Comparison of ENCODE assay signal across 8 cellular contexts in the genomic region with DNA sequence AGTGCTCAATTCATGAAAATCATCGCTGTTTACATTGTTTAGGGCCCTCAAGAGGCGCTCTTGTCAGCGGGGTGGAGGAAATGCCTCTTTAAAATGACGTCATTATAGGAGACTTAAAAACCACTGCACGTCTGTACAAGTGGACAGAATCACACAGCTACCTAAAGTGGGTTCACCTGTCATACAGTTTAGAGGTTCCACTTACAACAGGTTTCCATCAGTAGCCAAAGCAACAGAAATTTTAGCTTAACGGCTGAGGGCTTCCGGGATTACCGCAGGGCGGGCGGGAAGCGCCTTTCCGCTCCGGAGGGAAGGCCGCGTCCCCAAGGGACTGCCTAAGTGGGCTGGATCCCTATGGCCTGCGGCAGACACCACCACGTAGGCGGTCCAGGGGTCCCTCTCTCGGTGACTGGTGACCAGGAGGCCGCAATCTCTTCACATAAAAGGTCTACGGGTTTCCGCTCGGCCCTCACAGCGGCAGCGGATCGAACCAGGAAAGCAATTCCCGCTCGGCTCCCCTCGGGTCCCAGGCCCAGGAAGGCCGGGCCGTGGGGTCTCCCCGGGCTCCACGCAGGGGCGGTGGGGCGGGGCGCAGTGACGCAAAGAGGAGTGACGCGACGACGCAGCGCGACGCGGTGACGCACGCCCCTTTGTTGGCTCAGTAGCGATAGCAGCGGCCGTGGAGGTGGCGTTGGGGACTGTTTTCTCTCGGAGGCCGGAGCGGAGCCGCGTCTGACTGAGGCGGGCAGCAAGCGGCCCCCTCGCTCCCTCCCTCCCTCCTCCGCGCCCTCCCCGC. TPM values are rescaled to one million over a fixed set of nuclear protein-coding genes. Genes with fewer than 3 reads are reported as not detected.
DNase-seq lines count a peak whose midpoint lies in the region; ATAC-seq and TF ChIP-seq lines count a peak whose summit lies in the region.

A gene with protein sequence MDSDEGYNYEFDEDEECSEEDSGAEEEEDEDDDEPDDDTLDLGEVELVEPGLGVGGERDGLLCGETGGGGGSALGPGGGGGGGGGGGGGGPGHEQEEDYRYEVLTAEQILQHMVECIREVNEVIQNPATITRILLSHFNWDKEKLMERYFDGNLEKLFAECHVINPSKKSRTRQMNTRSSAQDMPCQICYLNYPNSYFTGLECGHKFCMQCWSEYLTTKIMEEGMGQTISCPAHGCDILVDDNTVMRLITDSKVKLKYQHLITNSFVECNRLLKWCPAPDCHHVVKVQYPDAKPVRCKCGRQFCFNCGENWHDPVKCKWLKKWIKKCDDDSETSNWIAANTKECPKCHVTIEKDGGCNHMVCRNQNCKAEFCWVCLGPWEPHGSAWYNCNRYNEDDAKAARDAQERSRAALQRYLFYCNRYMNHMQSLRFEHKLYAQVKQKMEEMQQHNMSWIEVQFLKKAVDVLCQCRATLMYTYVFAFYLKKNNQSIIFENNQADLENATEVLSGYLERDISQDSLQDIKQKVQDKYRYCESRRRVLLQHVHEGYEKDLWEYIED (plus strand): TSS at position 661 of the 796 bp plus-strand sequence. CDS start 310 bp downstream, outside the sequence.

- H3K27me3 Mint-ChIP-seq in GM23338 (ENCODE audit: insufficient read depth, low read depth, poor library complexity) (peaks cover 2% of the 10 kb centered on the region), nephron (ENCODE audit: low read depth) (no peaks in the 10 kb centered on the region)
- no peaks in the 10 kb centered on the region for H3K27me3 Mint-ChIP-seq in stimulated activated naive CD8-positive, alpha-beta T cell treated with anti-CD3 and anti-CD28 coated beads, Interleukin-15, Interleukin-2, amounts not matched to agents 100 ng/mL and 50 ng/mL, for 24 hours

- H3K4me3 Mint-ChIP-seq in GM23338 (peak within 1 kb of the TSS; percentile 99), nephron (peak within 1 kb of the TSS; percentile 96 to 97 (median 97))
- peak within 1 kb of the TSS; percentile 96 for H3K4me3 Mint-ChIP-seq in stimulated activated naive CD8-positive, alpha-beta T cell treated with anti-CD3 and anti-CD28 coated beads, Interleukin-15, Interleukin-2, amounts not matched to agents 100 ng/mL and 50 ng/mL, for 24 hours

- DNase-seq in ELF-1 (ENCODE audit: low read depth, low spot score) = peak; percentile 98
- peak; percentile 97 for DNase-seq in GM23338 (ENCODE audit: low spot score)
- DNase-seq in RPMI8226 = peak; percentile 99
- peak; percentile 94 for DNase-seq in activated T-helper 9 cell treated with anti-CD3 and anti-CD28 coated beads, Interleukin-2, amount 50 U/mL, for 16 hours (ENCODE audit: low read depth)
- peak; percentile 97 for DNase-seq in fibroblast of pulmonary artery (ENCODE audit: low read depth)

- peaks cover 32% of the 10 kb centered on the region for H3K36me3 Mint-ChIP-seq in GM23338 (ENCODE audit: low read depth)
- peaks cover 29% of the 10 kb centered on the region for H3K36me3 Mint-ChIP-seq in nephron (ENCODE audit: low read depth)
- peaks cover 28% of the 10 kb centered on the region for H3K36me3 Mint-ChIP-seq in stimulated activated naive CD8-positive, alpha-beta T cell treated with anti-CD3 and anti-CD28 coated beads, Interleukin-15, Interleukin-2, amounts not matched to agents 100 ng/mL and 50 ng/mL, for 24 hours (ENCODE audit: low read depth)

- peaks cover 46% of the 10 kb centered on the region for H3K79me2 ChIP-seq in GM23338 (replicated peaks; ENCODE audit: insufficient read depth)

- H3K4me1 ChIP-seq in GM23338 (ENCODE audit: insufficient read depth) = peaks cover 18% of the 10 kb centered on the region; the same call in 1 of the 2 replicates

- H3K27ac Mint-ChIP-seq in GM23338 (peak within 1 kb of the TSS; percentile 97), nephron (peak within 1 kb of the TSS; percentile 100)
- peak within 1 kb of the TSS; percentile 98 for H3K27ac Mint-ChIP-seq in stimulated activated naive CD8-positive, alpha-beta T cell treated with anti-CD3 and anti-CD28 coated beads, Interleukin-15, Interleukin-2, amounts not matched to agents 100 ng/mL and 50 ng/mL, for 24 hours

- no peaks in the 10 kb centered on the region for H3K9me2 ChIP-seq in GM23338 (ENCODE audit: insufficient read depth)

- H3K27me3 ChIP-seq in GM23338 (ENCODE audit: insufficient read depth) = no peaks in the 10 kb centered on the region

- H3F3A ChIP-seq in GM23338 (replicated peaks; ENCODE audit: low read depth) = 0 out of 2 replicates have a peak, but pooled peaks cover 4% of the 10 kb centered on the region

- TF ChIP-seq CTCF in GM23338 (conservative IDR thresholded peaks at IDR 0.05; ENCODE audit: low read depth in 2 of 2) = no peak; a peak in 1 of 4 replicates
- peak; percentile 38; the same call in 1 of the 2 replicates for TF ChIP-seq CTCF in LNCAP (IDR thresholded peaks at IDR 0.05)
- TF ChIP-seq CTCF in fibroblast of pulmonary artery (IDR thresholded peaks at IDR 0.05; ENCODE audit: low read length, missing control alignments) = peak; percentile 49
- TF ChIP-seq CTCF in nephron (IDR thresholded peaks at IDR 0.05; ENCODE audit: unreplicated experiment in 3 of 3) = peak in 2 of 3 experiments; percentile 5 to 25

- 0 out of 2 replicates have a peak, but pooled peaks cover under 1% of the 10 kb centered on the region for H3K36me3 ChIP-seq in GM23338 (ENCODE audit: insufficient read depth)

- peak within 1 kb of the TSS; percentile 98 for H3K27ac ChIP-seq in GM23338 (ENCODE audit: low read depth)

- ATAC-seq in GM23338 = peak; percentile 81

- H3K9me3 Mint-ChIP-seq in GM23338 = no peaks in the 10 kb centered on the region
- H3K9me3 Mint-ChIP-seq in nephron = no peaks in the 10 kb centered on the region
- H3K9me3 Mint-ChIP-seq in stimulated activated naive CD8-positive, alpha-beta T cell treated with anti-CD3 and anti-CD28 coated beads, Interleukin-15, Interleukin-2, amounts not matched to agents 100 ng/mL and 50 ng/mL, for 24 hours = no peaks in the 10 kb centered on the region

- H3K4me3 ChIP-seq in GM23338 (peak within 1 kb of the TSS; percentile 97), fibroblast of pulmonary artery (replicated peaks; ENCODE audit: low read depth, low read length) (peak within 1 kb of the TSS; percentile 77)

- H2AFZ ChIP-seq in GM23338 = peak within 1 kb of the TSS; percentile 72

- H3K4me2 ChIP-seq in GM23338 = peak within 1 kb of the TSS; percentile 86

- H3K4me1 Mint-ChIP-seq in GM23338 = peaks cover 18% of the 10 kb centered on the region
- H3K4me1 Mint-ChIP-seq in nephron = peaks cover 34% of the 10 kb centered on the region
- H3K4me1 Mint-ChIP-seq in stimulated activated naive CD8-positive, alpha-beta T cell treated with anti-CD3 and anti-CD28 coated beads, Interleukin-15, Interleukin-2, amounts not matched to agents 100 ng/mL and 50 ng/mL, for 24 hours (ENCODE audit: low read depth) = peaks cover 48% of the 10 kb centered on the region

- H4K20me1 ChIP-seq in GM23338 (replicated peaks; ENCODE audit: insufficient read depth) = peaks cover 32% of the 10 kb centered on the region

TF ChIP-seq in GM23338, 12 proteins besides CTCF, POLR2A, EP300 and RAD21:
- TF ChIP-seq EZH2phosphoT487 (IDR thresholded peaks at IDR 0.05; ENCODE audit: unreplicated experiment) (no peak), CREB1 (CRISPR knock-in tag; IDR thresholded peaks at IDR 0.05; ENCODE audit: low read depth) (peak; percentile 97), POLR2AphosphoS5 (IDR thresholded peaks at IDR 0.05; ENCODE audit: low read depth) (peak; percentile 96)
- TF ChIP-seq, protein P1, sequence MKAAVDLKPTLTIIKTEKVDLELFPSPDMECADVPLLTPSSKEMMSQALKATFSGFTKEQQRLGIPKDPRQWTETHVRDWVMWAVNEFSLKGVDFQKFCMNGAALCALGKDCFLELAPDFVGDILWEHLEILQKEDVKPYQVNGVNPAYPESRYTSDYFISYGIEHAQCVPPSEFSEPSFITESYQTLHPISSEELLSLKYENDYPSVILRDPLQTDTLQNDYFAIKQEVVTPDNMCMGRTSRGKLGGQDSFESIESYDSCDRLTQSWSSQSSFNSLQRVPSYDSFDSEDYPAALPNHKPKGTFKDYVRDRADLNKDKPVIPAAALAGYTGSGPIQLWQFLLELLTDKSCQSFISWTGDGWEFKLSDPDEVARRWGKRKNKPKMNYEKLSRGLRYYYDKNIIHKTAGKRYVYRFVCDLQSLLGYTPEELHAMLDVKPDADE (IDR thresholded peaks at IDR 0.05) = peak; percentile 42; the same call in 1 of the 2 replicates
TF ChIP-seq in GM23338: peak in this region for 3.

RNA-seq across cellular contexts. Expression of the gene that starts here (rescaled TPM):
- 48.6 and 55.3 TPM in 2 replicates for total RNA-seq in GM23338 (2014; rRNA removed; shearing (Covaris generic))
- polyA plus RNA-seq in GM23338 (2016; fragmentation: Nextera tagmentation; extraction: Ambion mirVana) = 19.0 and 30.5 TPM in 2 replicates

Comparison
In these comparisons a context has a peak if more than half of its experiments do, and no peak if none do; other contexts are left out.
1. Peak in every context shown above with its lines: DNase-seq, ATAC-seq, H3K4me3 ChIP-seq and H3K27ac ChIP-seq.
2. CTCF ChIP-seq: peak in LNCAP (single experiment), fibroblast of pulmonary artery (single experiment) and nephron (2 of 3); none in GM23338 (0 of 2).